12 cellular contexts compared by ENCODE assay signal in the genomic region with DNA sequence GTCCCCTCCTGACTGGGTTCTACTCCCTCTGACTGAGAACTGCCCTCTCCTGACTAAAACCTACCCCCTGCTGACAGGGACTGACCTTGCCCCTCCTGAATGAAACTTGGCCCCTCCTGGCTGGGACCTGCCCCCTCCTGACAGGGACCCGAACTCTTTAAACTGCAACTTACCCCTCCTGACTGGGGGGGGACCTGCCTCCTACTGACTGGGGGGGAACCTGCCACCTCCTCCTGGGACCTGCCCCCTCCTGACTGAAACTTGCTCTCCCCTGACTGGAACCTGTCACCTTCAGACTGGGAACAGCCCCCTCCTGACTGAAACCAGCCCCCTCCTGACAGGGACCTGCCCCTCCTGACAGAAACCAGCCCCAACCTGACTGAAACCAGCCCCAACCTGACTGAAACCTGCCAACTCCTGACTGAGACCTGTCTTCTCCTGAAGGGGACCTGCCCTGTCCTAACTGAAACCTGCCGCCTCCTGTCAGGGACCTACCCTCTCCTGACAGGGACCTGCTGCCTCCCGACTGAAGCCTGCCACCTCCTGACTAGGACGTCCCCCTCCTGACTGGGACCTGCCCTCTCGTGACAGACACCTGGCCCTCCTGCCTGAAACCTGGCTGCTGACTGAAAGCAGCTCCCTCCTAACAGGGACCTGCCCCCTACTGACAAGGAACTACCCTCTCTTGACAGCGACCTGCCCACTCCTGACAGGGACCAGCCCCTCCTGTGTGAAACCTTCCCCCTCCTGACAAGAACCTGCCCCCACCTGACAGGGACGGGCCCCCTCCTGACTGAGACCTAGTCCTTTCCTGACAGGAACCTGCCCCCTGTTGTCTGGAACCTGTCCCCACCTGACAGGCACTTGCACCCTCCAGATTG.
DNase-seq lines count a peak whose midpoint lies in the region; ATAC-seq and TF ChIP-seq lines count a peak whose summit lies in the region.
"Had no signal": no experiment of that assay in that cellular context is flagged by ENCODE, and none has a peak within 500 bp of the region (broad histone marks: within the 10 kb centered on the region; RNA-seq: fewer than 3 reads in every experiment).

No MANE protein-coding gene starts in this region.

- no peak overlapping the region for H3K9ac ChIP-seq in mesendoderm (ENCODE audit: low read length)

- WGBS in heart right ventricle, 2 donors = 61 to 71% methylated on average over 7 of the region's 7 CpGs
- WGBS in mesendoderm (ENCODE audit: extremely low coverage, insufficient coverage, low lambda C conversion rate) = no CpG with 5 or more reads among the region's 7 CpGs

- no peak overlapping the region for H2BK120ac ChIP-seq in mesendoderm (ENCODE audit: low read depth, low read length)

- no peak overlapping the region for H3K23ac ChIP-seq in mesendoderm (ENCODE audit: low read length)

- no peak overlapping the region for H2BK15ac ChIP-seq in mesendoderm (replicated peaks; ENCODE audit: low read depth)

- H3K4me3 ChIP-seq in heart right ventricle (no peak overlapping the region), ascending aorta (no peak overlapping the region), mesendoderm (ENCODE audit: low read length) (no peak overlapping the region), uterus (no peak overlapping the region)
- H3K4me3 ChIP-seq: Peyer's patch had no signal

- H2BK5ac ChIP-seq in mesendoderm (ENCODE audit: low read length) = no peak overlapping the region

- no peak overlapping the region for H4K8ac ChIP-seq in mesendoderm (ENCODE audit: low read depth, low read length)

- no peak overlapping the region for H3K4me2 ChIP-seq in mesendoderm (ENCODE audit: low read length)

- H3K79me2 ChIP-seq in mesendoderm (ENCODE audit: control insufficient read depth, insufficient read depth, low read length) = no peaks in the 10 kb centered on the region

- H3K9me3 ChIP-seq in heart right ventricle (no peaks in the 10 kb centered on the region), ascending aorta (no peaks in the 10 kb centered on the region), uterus (no peaks in the 10 kb centered on the region)
- H3K9me3 ChIP-seq: Peyer's patch had no signal

- no peaks in the 10 kb centered on the region for H3K4me1 Mint-ChIP-seq in activated T-helper 1 cell treated with anti-CD3 and anti-CD28 coated beads, Interleukin-12 subunit alpha, Interleukin-12 subunit beta, Interleukin-2, Interleukin-4 antibody, amounts not matched to agents 30 ng/mL and 10 ng/mL and 1 ng/mL, durations not matched to agents 14 hours and 24 hours and 36 hours (ENCODE audit: low read depth)

- H3K4me3 Mint-ChIP-seq in activated T-helper 1 cell treated with anti-CD3 and anti-CD28 coated beads, Interleukin-12 subunit alpha, Interleukin-12 subunit beta, Interleukin-2, Interleukin-4 antibody, amounts not matched to agents 30 ng/mL and 10 ng/mL and 1 ng/mL, durations not matched to agents 14 hours and 24 hours and 36 hours = no peak overlapping the region
- H3K4me3 Mint-ChIP-seq: activated naive CD8-positive, alpha-beta T cell had no signal

- H3K27ac ChIP-seq in heart right ventricle (peak overlapping the region in 3 of 10 donors; percentile 43 to 88 (median 74)), ascending aorta (peak overlapping the region; percentile 94 to 97), mesendoderm (ENCODE audit: low read depth, low read length) (no peak overlapping the region), uterus (peak overlapping the region; percentile 44 to 76)

- DNase-seq in cardiac septum (ENCODE audit: low spot score) (peak; percentile 74), heart right ventricle (no peak), ascending aorta (ENCODE audit: low spot score in 2 of 2) (peak in 1 of 2 donors; percentile 62), mesendoderm (peak; percentile 69), uterus (no peak), T-helper 9 cell (no peak)
- DNase-seq in activated T-helper 1 cell treated with anti-CD3 and anti-CD28 coated beads, Interleukin-12 subunit alpha, Interleukin-12 subunit beta, Interleukin-2, Interleukin-4 antibody, amounts not matched to agents 30 ng/mL and 10 ng/mL and 1 ng/mL, durations not matched to agents 14 hours and 24 hours and 36 hours (ENCODE audit: low spot score) = no peak
- DNase-seq: stimulated activated CD4-positive, alpha-beta T cell treated with anti-CD3 and anti-CD28 coated beads, Interleukin-12 subunit alpha, Interleukin-12 subunit beta, amount 100 ng/mL, for 4 hours; T1000 had no signal

- H3K4ac ChIP-seq in mesendoderm (ENCODE audit: low read depth, low read length) = no peak overlapping the region

- TF ChIP-seq POLR2A in uterus (IDR thresholded peaks at IDR 0.05) = no peak

- H3K36me3 Mint-ChIP-seq in activated T-helper 1 cell treated with anti-CD3 and anti-CD28 coated beads, Interleukin-12 subunit alpha, Interleukin-12 subunit beta, Interleukin-2, Interleukin-4 antibody, amounts not matched to agents 30 ng/mL and 10 ng/mL and 1 ng/mL, durations not matched to agents 14 hours and 24 hours and 36 hours (ENCODE audit: low read depth) = no peaks in the 10 kb centered on the region
- H3K36me3 Mint-ChIP-seq: activated naive CD8-positive, alpha-beta T cell had no signal

- H3K4me1 ChIP-seq in heart right ventricle = peaks cover 4 to 32% (median 21%) of the 10 kb centered on the region in 9 donors
- peaks cover 8 to 39% of the 10 kb centered on the region in 2 donors for H3K4me1 ChIP-seq in ascending aorta
- no peaks in the 10 kb centered on the region for H3K4me1 ChIP-seq in mesendoderm (ENCODE audit: control insufficient read depth, low read depth, low read length)
- peaks cover 0 to 12% of the 10 kb centered on the region in 2 donors for H3K4me1 ChIP-seq in uterus

- no peak for TF ChIP-seq CTCF in heart right ventricle (IDR thresholded peaks at IDR 0.05)
- no peak for TF ChIP-seq CTCF in ascending aorta (IDR thresholded peaks at IDR 0.05)
- TF ChIP-seq CTCF in uterus (IDR thresholded peaks at IDR 0.05) = no peak

- H3K36me3 ChIP-seq in heart right ventricle = peaks cover 0 to 52% (median 20%) of the 10 kb centered on the region in 9 donors
- peaks cover 25 to 40% of the 10 kb centered on the region in 2 donors for H3K36me3 ChIP-seq in ascending aorta
- peaks cover 6% of the 10 kb centered on the region for H3K36me3 ChIP-seq in mesendoderm (ENCODE audit: control insufficient read depth, insufficient read depth, low read length)
- H3K36me3 ChIP-seq in uterus = no peaks in the 10 kb centered on the region

- no peaks in the 10 kb centered on the region for H3K27me3 Mint-ChIP-seq in activated T-helper 1 cell treated with anti-CD3 and anti-CD28 coated beads, Interleukin-12 subunit alpha, Interleukin-12 subunit beta, Interleukin-2, Interleukin-4 antibody, amounts not matched to agents 30 ng/mL and 10 ng/mL and 1 ng/mL, durations not matched to agents 14 hours and 24 hours and 36 hours (ENCODE audit: insufficient read depth)

- H3K27me3 ChIP-seq in heart right ventricle = peaks cover 0 to 10% (median 0%) of the 10 kb centered on the region in 7 donors
- H3K27me3 ChIP-seq in ascending aorta = no peaks in the 10 kb centered on the region
- no peaks in the 10 kb centered on the region for H3K27me3 ChIP-seq in mesendoderm (ENCODE audit: insufficient read depth, low read length, poor library complexity)
- no peaks in the 10 kb centered on the region for H3K27me3 ChIP-seq in uterus
- H3K27me3 ChIP-seq: Peyer's patch had no signal

- peaks cover 2% of the 10 kb centered on the region for H3K79me1 ChIP-seq in mesendoderm (ENCODE audit: low read length)

- no peaks in the 10 kb centered on the region for H3K9me3 Mint-ChIP-seq in activated T-helper 1 cell treated with anti-CD3 and anti-CD28 coated beads, Interleukin-12 subunit alpha, Interleukin-12 subunit beta, Interleukin-2, Interleukin-4 antibody, amounts not matched to agents 30 ng/mL and 10 ng/mL and 1 ng/mL, durations not matched to agents 14 hours and 24 hours and 36 hours

- intact Hi-C loops in cardiac septum (cut with DNase I) (no loop called here), heart right ventricle (cut with DNase I) (loop anchor here in 2 of 10 donors (10.0 kb wide), 1 partner anchor 88 kb away; a partner anchor contains a TSS), ascending aorta (cut with DNase I) (loop anchor here (1.0 to 10.0 kb wide), 3 partner anchors 66 to 1808 kb away; a partner anchor contains a TSS), uterus (cut with DNase I; ENCODE audit: low total_unique reads) (no loop called here)
- intact Hi-C loops in activated T-helper 1 cell treated with anti-CD3 and anti-CD28 coated beads, Interleukin-12 subunit alpha, Interleukin-12 subunit beta, Interleukin-2, Interleukin-4 antibody, amounts not matched to agents 30 ng/mL and 10 ng/mL and 1 ng/mL, durations not matched to agents 14 hours and 24 hours and 36 hours (cut with micrococcal nuclease) = no loop called here

- H4K5ac ChIP-seq in mesendoderm (ENCODE audit: low read length) = no peak overlapping the region

- no peak overlapping the region for H2AK5ac ChIP-seq in mesendoderm (ENCODE audit: low read length)

- H3K27ac Mint-ChIP-seq in activated T-helper 1 cell treated with anti-CD3 and anti-CD28 coated beads, Interleukin-12 subunit alpha, Interleukin-12 subunit beta, Interleukin-2, Interleukin-4 antibody, amounts not matched to agents 30 ng/mL and 10 ng/mL and 1 ng/mL, durations not matched to agents 14 hours and 24 hours and 36 hours = no peak overlapping the region
- H3K27ac Mint-ChIP-seq: activated naive CD8-positive, alpha-beta T cell had no signal

- no peak overlapping the region for H3K18ac ChIP-seq in mesendoderm (ENCODE audit: low read length)

- H3K56ac ChIP-seq in mesendoderm (ENCODE audit: low read length) = no peak overlapping the region

- ATAC-seq in heart right ventricle = no peak
- no peak for ATAC-seq in HG03196 (IDR thresholded peaks at IDR 0.05; ENCODE audit: unreplicated experiment)

Comparison
In these comparisons a context has a peak if more than half of its experiments do, and no peak if none do; other contexts are left out.
1. DNase-seq: peak in cardiac septum (single experiment) and mesendoderm (single experiment); none in heart right ventricle (0 of 2), uterus (0 of 2), activated T-helper 1 cell treated with anti-CD3 and anti-CD28 coated beads, Interleukin-12 subunit alpha, Interleukin-12 subunit beta, Interleukin-2, Interleukin-4 antibody, amounts not matched to agents 30 ng/mL and 10 ng/mL and 1 ng/mL, durations not matched to agents 14 hours and 24 hours and 36 hours (single experiment) and T-helper 9 cell (single experiment).